Comparison of ENCODE assay signal across 8 cellular contexts in genomic region chr16:78098544-78099371, GRCh38. TPM values are rescaled to one million over a fixed set of nuclear protein-coding genes. Genes with fewer than 3 reads are reported as not detected.
DNase-seq lines count a peak whose midpoint lies in the region; ATAC-seq and TF ChIP-seq lines count a peak whose summit lies in the region.

No MANE protein-coding gene starts in this region.

- peak overlapping the region; percentile 93 to 98 (median 96) for H3K27ac Mint-ChIP-seq in CD4-positive, alpha-beta memory T cell
- H3K27ac Mint-ChIP-seq in neural crest cell (ENCODE audit: unreplicated experiment), result peak overlapping the region; percentile 69

- peaks cover 0 to 2% of the 10 kb centered on the region in 2 donors for H3K36me3 Mint-ChIP-seq in CD4-positive, alpha-beta memory T cell
- no peaks in the 10 kb centered on the region for H3K36me3 Mint-ChIP-seq in neural crest cell (ENCODE audit: low read depth)

- peak overlapping the region; percentile 45 to 98 for H3K9ac ChIP-seq in duodenal mucosa (ENCODE audit: low read depth in 1 of 2, low read length in 2 of 2)

- no peak for ATAC-seq in GM19397 (IDR thresholded peaks at IDR 0.05; ENCODE audit: unreplicated experiment)

- H3K9me3 Mint-ChIP-seq in CD4-positive, alpha-beta memory T cell, result peaks cover 0 to 2% (median 0%) of the 10 kb centered on the region in 8 donors
- peaks cover 2% of the 10 kb centered on the region for H3K9me3 Mint-ChIP-seq in neural crest cell

- peak overlapping the region; percentile 89 to 96 (median 91) for H3K4me3 Mint-ChIP-seq in CD4-positive, alpha-beta memory T cell
- H3K4me3 Mint-ChIP-seq in neural crest cell, result peak overlapping the region; percentile 92

- peaks cover 16 to 38% (median 23%) of the 10 kb centered on the region in 4 donors for H3K4me1 Mint-ChIP-seq in CD4-positive, alpha-beta memory T cell
- H3K4me1 Mint-ChIP-seq in neural crest cell, result peaks cover 26% of the 10 kb centered on the region

- TF ChIP-seq CTCF in NB4 (IDR thresholded peaks at IDR 0.05; ENCODE audit: low read depth, low read length) (no peak), neural crest cell (conservative IDR thresholded peaks at IDR 0.05) (no peak)

- CTCF ChIA-PET in CD4-positive, alpha-beta memory T cell (lab: Charles Lee; ENCODE audit: partially characterized antibody), result interaction anchor here (0.8 to 2.2 kb wide), 10 partner anchors 9 to 1502 kb away, joined by 3 to 18 read pairs (median 5); partner anchors contain the start of gene MAF

- H3K9me3 ChIP-seq in CD4-positive, alpha-beta memory T cell (ENCODE audit: control insufficient read depth in 1 of 2, low read length in 2 of 2), result no peaks in the 10 kb centered on the region
- H3K9me3 ChIP-seq in duodenal mucosa (ENCODE audit: control insufficient read depth in 1 of 2, low read length in 2 of 2), result no peaks in the 10 kb centered on the region

- H3K4me3 ChIP-seq in CD4-positive, alpha-beta memory T cell (ENCODE audit: low read length in 2 of 2), result peak overlapping the region; percentile 25 to 88
- H3K4me3 ChIP-seq in NB4 (ENCODE audit: low read depth, low read length) (peak overlapping the region; percentile 73), duodenal mucosa (ENCODE audit: low read depth in 1 of 2, low read length in 2 of 2) (peak overlapping the region; percentile 91 to 96)

- no peaks in the 10 kb centered on the region for H3K36me3 ChIP-seq in CD4-positive, alpha-beta memory T cell (ENCODE audit: insufficient read depth, low read length)
- H3K36me3 ChIP-seq in duodenal mucosa (ENCODE audit: control insufficient read depth in 1 of 2, insufficient read depth in 2 of 2, low read length in 2 of 2), result no peaks in the 10 kb centered on the region

- DNase-seq in CD4-positive, alpha-beta memory T cell, result peak in 1 of 5 donors; percentile 1
- DNase-seq in NB4 (ENCODE audit: low read depth) (peak; percentile 24), neural crest cell (ENCODE audit: low read depth, low spot score) (no peak), NCI-H2196 treated with DMSO at 0.1 percent for 48 hours (lab: John Stamatoyannopoulos, UW; ENCODE audit: unreplicated experiment) (no peak), mucosa of gallbladder (ENCODE audit: low spot score) (no peak)
- no peak for DNase-seq in stimulated activated CD4-positive, alpha-beta T cell treated with anti-CD3 and anti-CD28 coated beads, Interleukin-2, amount 100 ng/mL, for 48 hours

- peak; percentile 20 for TF ChIP-seq POLR2A in NB4 (IDR thresholded peaks at IDR 0.05; ENCODE audit: extremely low read depth, insufficient read length)

- H3K4me1 ChIP-seq in CD4-positive, alpha-beta memory T cell (ENCODE audit: insufficient read depth, low read length), result peaks cover 16% of the 10 kb centered on the region
- H3K4me1 ChIP-seq in duodenal mucosa (ENCODE audit: control insufficient read depth in 1 of 2, insufficient read depth in 2 of 2, low read length in 2 of 2), result peaks cover 7 to 12% of the 10 kb centered on the region in 2 donors

- peak overlapping the region; percentile 89 for H3K27ac ChIP-seq in CD4-positive, alpha-beta memory T cell (ENCODE audit: low read depth, low read length)
- H3K27ac ChIP-seq in duodenal mucosa (ENCODE audit: low read depth, low read length), result peak overlapping the region; percentile 81

- peaks cover 1 to 10% of the 10 kb centered on the region in 2 donors for H3K27me3 Mint-ChIP-seq in CD4-positive, alpha-beta memory T cell
- peaks cover 8% of the 10 kb centered on the region for H3K27me3 Mint-ChIP-seq in neural crest cell (ENCODE audit: low read depth)

- POLR2A ChIA-PET in CD4-positive, alpha-beta memory T cell (lab: Charles Lee; ENCODE audit: partially characterized antibody), result interaction anchor here (0.7 kb wide), 1 partner anchor 1501 kb away, joined by 3 read pairs; no protein-coding TSS in a partner anchor

- intact Hi-C loops in CD4-positive, alpha-beta memory T cell (cut with micrococcal nuclease), result loop anchor here (1.0 kb wide), 5 partner anchors 376 to 1502 kb away; partner anchors contain the start of genes MAF and NUDT7

- H3K27me3 ChIP-seq in CD4-positive, alpha-beta memory T cell (ENCODE audit: insufficient read depth, low read length), result no peaks in the 10 kb centered on the region
- H3K27me3 ChIP-seq in duodenal mucosa (ENCODE audit: control insufficient read depth in 1 of 2, insufficient read depth in 2 of 2, low read length in 2 of 2), result no peaks in the 10 kb centered on the region

RNA-seq across cellular contexts. Expression of gene WWOX, which starts 0.7 kb away (rescaled TPM):
- 10 to 100 TPM; 21.9 to 23.1 TPM for total RNA-seq in CD4-positive, alpha-beta memory T cell
- 10 to 100 TPM; 10.4 to 13.2 TPM for polyA plus RNA-seq in CD4-positive, alpha-beta memory T cell
- total RNA-seq in neural crest cell, result 30.5 and 33.6 TPM in 2 replicates
- 28.2 TPM for total RNA-seq in mucosa of gallbladder
